ENCODE assay signal across 8 cellular contexts in the genomic region with DNA sequence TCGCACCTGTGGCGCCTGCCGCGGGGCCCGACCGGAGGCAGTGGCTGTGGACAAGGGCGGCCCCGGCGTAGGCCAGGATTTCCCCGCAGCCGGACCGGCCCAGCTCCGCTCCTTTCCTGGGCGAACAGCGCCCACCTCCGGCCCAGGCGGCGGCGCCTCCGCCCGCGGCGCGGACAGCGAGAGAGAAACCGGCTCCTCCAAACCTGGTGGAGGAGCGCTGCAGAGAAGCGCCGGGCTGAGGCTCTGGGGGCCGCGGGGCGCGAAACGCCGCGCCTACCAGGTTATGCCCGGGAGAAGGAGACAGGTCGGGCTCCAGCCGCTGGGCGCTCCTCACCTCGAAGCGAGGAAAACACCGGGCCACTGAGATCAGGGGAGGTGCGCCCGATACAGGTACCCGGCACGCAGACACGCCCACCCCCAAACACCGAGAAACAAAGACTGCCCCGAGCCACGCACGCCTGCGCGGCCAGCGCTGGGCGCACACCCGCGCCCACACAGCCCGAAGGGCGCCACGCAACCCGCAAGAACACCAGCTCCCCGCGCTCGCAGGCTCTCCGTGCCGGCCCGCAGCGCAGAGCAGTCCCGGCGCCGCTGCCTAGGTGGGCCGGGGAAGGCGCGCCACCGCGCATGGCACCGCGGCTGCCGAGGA. TPM values are rescaled to one million over a fixed set of nuclear protein-coding genes. Genes with fewer than 3 reads are reported as not detected.
DNase-seq lines count a peak whose midpoint lies in the region; ATAC-seq and TF ChIP-seq lines count a peak whose summit lies in the region.

No MANE protein-coding gene starts in this region.

- peaks cover 74% of the 10 kb centered on the region for H3K27me3 ChIP-seq in iPS-18a (ENCODE audit: control insufficient read depth, insufficient read depth, low read length)

- no peak overlapping the region for H3K9ac ChIP-seq in iPS-18a (ENCODE audit: low read length)

- H3K4me3 Mint-ChIP-seq in activated CD8-positive, alpha-beta T cell treated with anti-CD3 and anti-CD28 coated beads for 36 hours, result no peak overlapping the region
- peak overlapping the region; percentile 53 for H3K4me3 Mint-ChIP-seq in stimulated activated memory B cell treated with anti-CD40 and anti-IgM and Interleukin-4, amounts not matched to agents 10 μg/mL and 1 μg/mL and 100 μg/mL, for 72 hours
- H3K4me3 Mint-ChIP-seq in stimulated activated effector memory CD8-positive, alpha-beta T cell treated with anti-CD3 and anti-CD28 coated beads, Interleukin-12 subunit alpha, Interleukin-12 subunit beta, amount 100 ng/mL, for 72 hours, result no peak overlapping the region

- peak; percentile 24 for ATAC-seq in activated CD8-positive, alpha-beta T cell treated with anti-CD3 and anti-CD28 coated beads for 36 hours
- peak; percentile 57 for ATAC-seq in stimulated activated memory B cell treated with anti-CD40 and anti-IgM and Interleukin-4, amounts not matched to agents 10 μg/mL and 1 μg/mL and 100 μg/mL, for 72 hours
- no peak for ATAC-seq in stimulated activated effector memory CD8-positive, alpha-beta T cell treated with anti-CD3 and anti-CD28 coated beads, Interleukin-12 subunit alpha, Interleukin-12 subunit beta, amount 100 ng/mL, for 72 hours

- H3K36me3 Mint-ChIP-seq in activated CD8-positive, alpha-beta T cell treated with anti-CD3 and anti-CD28 coated beads for 36 hours (ENCODE audit: low read depth), result no peaks in the 10 kb centered on the region
- H3K36me3 Mint-ChIP-seq in stimulated activated memory B cell treated with anti-CD40 and anti-IgM and Interleukin-4, amounts not matched to agents 10 μg/mL and 1 μg/mL and 100 μg/mL, for 72 hours, result no peaks in the 10 kb centered on the region
- H3K36me3 Mint-ChIP-seq in stimulated activated effector memory CD8-positive, alpha-beta T cell treated with anti-CD3 and anti-CD28 coated beads, Interleukin-12 subunit alpha, Interleukin-12 subunit beta, amount 100 ng/mL, for 72 hours, result no peaks in the 10 kb centered on the region

- POLR2A ChIA-PET in activated CD8-positive, alpha-beta T cell treated with anti-CD3 and anti-CD28 coated beads for 36 hours (lab: Charles Lee), result no interaction called here

- H3K27me3 Mint-ChIP-seq in activated CD8-positive, alpha-beta T cell treated with anti-CD3 and anti-CD28 coated beads for 36 hours, result peaks cover 44% of the 10 kb centered on the region
- H3K27me3 Mint-ChIP-seq in stimulated activated memory B cell treated with anti-CD40 and anti-IgM and Interleukin-4, amounts not matched to agents 10 μg/mL and 1 μg/mL and 100 μg/mL, for 72 hours, result peaks cover 51% of the 10 kb centered on the region

- DNase-seq in NCI-H2227 (lab: John Stamatoyannopoulos, UW; ENCODE audit: unreplicated experiment) (peak; percentile 43), NCI-H2227 treated with DMSO at 0.1 percent for 48 hours (lab: John Stamatoyannopoulos, UW) (no peak), NCI-H128 (lab: John Stamatoyannopoulos, UW; ENCODE audit: unreplicated experiment) (no peak), GOT3 (lab: John Stamatoyannopoulos, UW) (no peak)
- DNase-seq in activated CD8-positive, alpha-beta T cell treated with anti-CD3 and anti-CD28 coated beads for 36 hours, result peak; percentile 28
- no peak for DNase-seq in stimulated activated effector memory CD8-positive, alpha-beta T cell treated with anti-CD3 and anti-CD28 coated beads, Interleukin-12 subunit alpha, Interleukin-12 subunit beta, amount 100 ng/mL, for 72 hours (ENCODE audit: low spot score in 2 of 2)

- peak overlapping the region; percentile 54 for H3K4me3 ChIP-seq in iPS-18a (ENCODE audit: low read length)

- no peaks in the 10 kb centered on the region for H3K36me3 ChIP-seq in iPS-18a (ENCODE audit: control insufficient read depth, low read depth, low read length)

- CTCF ChIA-PET in activated CD8-positive, alpha-beta T cell treated with anti-CD3 and anti-CD28 coated beads for 36 hours (lab: Charles Lee), result interaction anchor here (1.6 to 2.6 kb wide), 2 partner anchors 12 to 69 kb away, joined by 3 to 15 read pairs; no protein-coding TSS in a partner anchor

- peaks cover 12% of the 10 kb centered on the region for H3K4me1 Mint-ChIP-seq in activated CD8-positive, alpha-beta T cell treated with anti-CD3 and anti-CD28 coated beads for 36 hours (ENCODE audit: low read depth)
- H3K4me1 Mint-ChIP-seq in stimulated activated memory B cell treated with anti-CD40 and anti-IgM and Interleukin-4, amounts not matched to agents 10 μg/mL and 1 μg/mL and 100 μg/mL, for 72 hours, result peaks cover 36% of the 10 kb centered on the region
- H3K4me1 Mint-ChIP-seq in stimulated activated effector memory CD8-positive, alpha-beta T cell treated with anti-CD3 and anti-CD28 coated beads, Interleukin-12 subunit alpha, Interleukin-12 subunit beta, amount 100 ng/mL, for 72 hours, result peaks cover 16% of the 10 kb centered on the region

- no peaks in the 10 kb centered on the region for H3K9me3 ChIP-seq in iPS-18a (ENCODE audit: control insufficient read depth, low read depth, low read length)

- H3K9me3 Mint-ChIP-seq in activated CD8-positive, alpha-beta T cell treated with anti-CD3 and anti-CD28 coated beads for 36 hours, result no peaks in the 10 kb centered on the region
- H3K9me3 Mint-ChIP-seq in stimulated activated memory B cell treated with anti-CD40 and anti-IgM and Interleukin-4, amounts not matched to agents 10 μg/mL and 1 μg/mL and 100 μg/mL, for 72 hours, result no peaks in the 10 kb centered on the region
- H3K9me3 Mint-ChIP-seq in stimulated activated effector memory CD8-positive, alpha-beta T cell treated with anti-CD3 and anti-CD28 coated beads, Interleukin-12 subunit alpha, Interleukin-12 subunit beta, amount 100 ng/mL, for 72 hours, result no peaks in the 10 kb centered on the region

- intact Hi-C loops in activated CD8-positive, alpha-beta T cell treated with anti-CD3 and anti-CD28 coated beads for 36 hours (cut with micrococcal nuclease), result no loop called here

- H3K27ac Mint-ChIP-seq in activated CD8-positive, alpha-beta T cell treated with anti-CD3 and anti-CD28 coated beads for 36 hours, result no peak overlapping the region
- H3K27ac Mint-ChIP-seq in stimulated activated memory B cell treated with anti-CD40 and anti-IgM and Interleukin-4, amounts not matched to agents 10 μg/mL and 1 μg/mL and 100 μg/mL, for 72 hours, result no peak overlapping the region
- no peak overlapping the region for H3K27ac Mint-ChIP-seq in stimulated activated effector memory CD8-positive, alpha-beta T cell treated with anti-CD3 and anti-CD28 coated beads, Interleukin-12 subunit alpha, Interleukin-12 subunit beta, amount 100 ng/mL, for 72 hours

- H3K4me1 ChIP-seq in iPS-18a (ENCODE audit: control insufficient read depth, low read depth, low read length), result peaks cover 4% of the 10 kb centered on the region

- H3K27ac ChIP-seq in iPS-18a (ENCODE audit: low read length), result no peak overlapping the region

- no peak for TF ChIP-seq CTCF in activated CD8-positive, alpha-beta T cell treated with anti-CD3 and anti-CD28 coated beads for 36 hours (IDR thresholded peaks at IDR 0.05)

RNA-seq across cellular contexts. Expression of gene GRID1, which starts 3.3 kb away (rescaled TPM):
- not detected for total RNA-seq in activated CD8-positive, alpha-beta T cell treated with anti-CD3 and anti-CD28 coated beads for 36 hours

Comparison
In these comparisons a context has a peak if more than half of its experiments do, and no peak if none do; other contexts are left out.
1. DNase-seq: peak in NCI-H2227 (single experiment) and activated CD8-positive, alpha-beta T cell treated with anti-CD3 and anti-CD28 coated beads for 36 hours (single experiment); none in NCI-H2227 treated with DMSO at 0.1 percent for 48 hours (single experiment), stimulated activated effector memory CD8-positive, alpha-beta T cell treated with anti-CD3 and anti-CD28 coated beads, Interleukin-12 subunit alpha, Interleukin-12 subunit beta, amount 100 ng/mL, for 72 hours (0 of 2), NCI-H128 (single experiment) and GOT3 (single experiment).